In the genomic region with DNA sequence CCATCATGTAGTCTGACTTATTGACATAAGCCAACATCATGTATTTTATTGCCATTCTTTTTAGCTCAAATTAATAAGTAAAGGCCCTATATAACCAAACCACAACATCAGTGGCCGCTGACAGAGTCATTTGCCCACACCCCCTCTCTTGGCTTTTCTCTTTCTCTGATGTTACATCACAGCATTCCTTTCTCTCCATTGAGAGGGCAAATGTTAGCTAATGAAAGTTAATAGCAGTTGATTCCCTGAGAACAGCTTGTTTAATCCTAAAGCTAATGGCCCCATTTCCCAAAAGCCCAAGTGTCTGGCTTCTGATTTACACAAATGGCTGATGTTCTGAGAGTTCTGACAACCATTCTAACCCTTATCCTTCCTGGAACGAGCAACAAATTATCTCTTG, we compare ENCODE assay signal across 18 cellular contexts.
"Had no signal": no experiment of that assay in that cellular context is flagged by ENCODE, and none has a peak within 500 bp of the region (broad histone marks: within the 10 kb centered on the region; RNA-seq: fewer than 3 reads in every experiment).

No MANE protein-coding gene starts in this region.

- H3K9me3 Mint-ChIP-seq: activated T-cell treated with anti-CD3 and anti-CD28 coated beads, Interleukin-2, amount 50 U/mL, for 72 hours; naive thymus-derived CD8-positive, alpha-beta T cell; stimulated activated naive CD8-positive, alpha-beta T cell treated with anti-CD3 and anti-CD28 coated beads, Interleukin-15, amount 100 ng/mL, for 72 hours had no signal

- H3K4me1 Mint-ChIP-seq: stimulated activated naive CD8-positive, alpha-beta T cell treated with anti-CD3 and anti-CD28 coated beads, Interleukin-15, amount 100 ng/mL, for 72 hours had no signal

- H3K36me3 Mint-ChIP-seq: naive thymus-derived CD8-positive, alpha-beta T cell had no signal

- H3K27ac Mint-ChIP-seq: activated T-cell treated with anti-CD3 and anti-CD28 coated beads, Interleukin-2, amount 50 U/mL, for 72 hours; naive thymus-derived CD8-positive, alpha-beta T cell; stimulated activated naive CD8-positive, alpha-beta T cell treated with anti-CD3 and anti-CD28 coated beads, Interleukin-15, amount 100 ng/mL, for 72 hours had no signal

- DNase-seq: activated CD4-positive, CD25-positive, alpha-beta regulatory T cell treated with anti-CD3 and anti-CD28 coated beads, Interleukin-2, amount 50 U/mL, for 72 hours; activated CD8-positive, alpha-beta memory T cell treated with anti-CD3 and anti-CD28 coated beads for 24 hours; activated CD8-positive, alpha-beta memory T cell treated with anti-CD3 and anti-CD28 coated beads, Interleukin-2, amount 50 U/mL, for 48 hours; activated effector memory CD4-positive, alpha-beta T cell treated with anti-CD3 and anti-CD28 coated beads, Interleukin-2, amount 50 U/mL, for 16 hours; activated naive CD4-positive, alpha-beta T cell treated with anti-CD3 and anti-CD28 coated beads, Interleukin-2, amount 50 U/mL, for 16 hours; activated T-cell treated with anti-CD3 and anti-CD28 coated beads, Interleukin-2, amount 50 U/mL, for 72 hours; aorta; cerebellar nuclear complex; effector CD4-positive, alpha-beta T cell; head of caudate nucleus; kidney glomerular epithelial cell; naive thymus-derived CD8-positive, alpha-beta T cell; pancreas; stimulated activated CD4-positive, alpha-beta T cell treated with anti-CD3 and anti-CD28 coated beads, Interleukin-4, amount 100 ng/mL, for 1 hour; stimulated activated naive CD8-positive, alpha-beta T cell treated with anti-CD3 and anti-CD28 coated beads, Interleukin-15, amount 100 ng/mL, for 72 hours; T-helper 2 cell; trophoblast cell had no signal

- ATAC-seq: activated T-cell treated with anti-CD3 and anti-CD28 coated beads, Interleukin-2, amount 50 U/mL, for 72 hours; naive thymus-derived CD8-positive, alpha-beta T cell; sciatic nerve; stimulated activated naive CD8-positive, alpha-beta T cell treated with anti-CD3 and anti-CD28 coated beads, Interleukin-15, amount 100 ng/mL, for 72 hours had no signal

- H3K27me3 Mint-ChIP-seq: stimulated activated naive CD8-positive, alpha-beta T cell treated with anti-CD3 and anti-CD28 coated beads, Interleukin-15, amount 100 ng/mL, for 72 hours had no signal

- H3K4me3 Mint-ChIP-seq: activated T-cell treated with anti-CD3 and anti-CD28 coated beads, Interleukin-2, amount 50 U/mL, for 72 hours; naive thymus-derived CD8-positive, alpha-beta T cell; stimulated activated naive CD8-positive, alpha-beta T cell treated with anti-CD3 and anti-CD28 coated beads, Interleukin-15, amount 100 ng/mL, for 72 hours had no signal
